Comparison of ENCODE assay signal across 1 cellular context in the genomic region with DNA sequence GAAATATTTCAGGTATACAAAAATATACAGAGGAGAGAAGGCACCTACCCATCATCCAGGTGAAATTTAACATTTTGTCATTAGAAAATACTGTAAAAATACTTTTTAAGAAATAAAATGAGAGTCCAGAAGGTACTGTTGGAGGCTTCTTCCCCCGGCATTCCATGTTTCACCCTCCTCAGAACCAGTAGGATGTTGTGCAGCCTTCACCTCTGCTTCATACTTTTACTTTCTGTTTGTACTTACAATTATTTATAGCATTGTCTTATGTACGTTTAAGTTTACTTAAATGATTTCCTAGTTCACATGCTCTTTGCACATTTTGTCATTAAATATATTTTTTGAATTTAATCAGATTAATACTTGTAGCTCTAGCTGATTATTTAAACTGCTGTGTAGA.
TF ChIP-seq lines count a peak whose summit lies in the region.

No MANE protein-coding gene starts in this region.

TF ChIP-seq in GM12878, 131 proteins besides CTCF, POLR2A, EP300 and RAD21 (continued from another document):
- TF ChIP-seq, protein P1, sequence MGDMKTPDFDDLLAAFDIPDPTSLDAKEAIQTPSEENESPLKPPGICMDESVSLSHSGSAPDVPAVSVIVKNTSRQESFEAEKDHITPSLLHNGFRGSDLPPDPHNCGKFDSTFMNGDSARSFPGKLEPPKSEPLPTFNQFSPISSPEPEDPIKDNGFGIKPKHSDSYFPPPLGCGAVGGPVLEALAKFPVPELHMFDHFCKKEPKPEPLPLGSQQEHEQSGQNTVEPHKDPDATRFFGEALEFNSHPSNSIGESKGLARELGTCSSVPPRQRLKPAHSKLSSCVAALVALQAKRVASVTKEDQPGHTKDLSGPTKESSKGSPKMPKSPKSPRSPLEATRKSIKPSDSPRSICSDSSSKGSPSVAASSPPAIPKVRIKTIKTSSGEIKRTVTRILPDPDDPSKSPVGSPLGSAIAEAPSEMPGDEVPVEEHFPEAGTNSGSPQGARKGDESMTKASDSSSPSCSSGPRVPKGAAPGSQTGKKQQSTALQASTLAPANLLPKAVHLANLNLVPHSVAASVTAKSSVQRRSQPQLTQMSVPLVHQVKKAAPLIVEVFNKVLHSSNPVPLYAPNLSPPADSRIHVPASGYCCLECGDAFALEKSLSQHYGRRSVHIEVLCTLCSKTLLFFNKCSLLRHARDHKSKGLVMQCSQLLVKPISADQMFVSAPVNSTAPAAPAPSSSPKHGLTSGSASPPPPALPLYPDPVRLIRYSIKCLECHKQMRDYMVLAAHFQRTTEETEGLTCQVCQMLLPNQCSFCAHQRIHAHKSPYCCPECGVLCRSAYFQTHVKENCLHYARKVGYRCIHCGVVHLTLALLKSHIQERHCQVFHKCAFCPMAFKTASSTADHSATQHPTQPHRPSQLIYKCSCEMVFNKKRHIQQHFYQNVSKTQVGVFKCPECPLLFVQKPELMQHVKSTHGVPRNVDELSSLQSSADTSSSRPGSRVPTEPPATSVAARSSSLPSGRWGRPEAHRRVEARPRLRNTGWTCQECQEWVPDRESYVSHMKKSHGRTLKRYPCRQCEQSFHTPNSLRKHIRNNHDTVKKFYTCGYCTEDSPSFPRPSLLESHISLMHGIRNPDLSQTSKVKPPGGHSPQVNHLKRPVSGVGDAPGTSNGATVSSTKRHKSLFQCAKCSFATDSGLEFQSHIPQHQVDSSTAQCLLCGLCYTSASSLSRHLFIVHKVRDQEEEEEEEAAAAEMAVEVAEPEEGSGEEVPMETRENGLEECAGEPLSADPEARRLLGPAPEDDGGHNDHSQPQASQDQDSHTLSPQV (IDR thresholded peaks at IDR 0.05) = no peak
- TF ChIP-seq LARP7 (IDR thresholded peaks at IDR 0.05) = no peak
- TF ChIP-seq SP1 (IDR thresholded peaks at IDR 0.05; ENCODE audit: low read depth, low read length) = no peak
- TF ChIP-seq HDGF (IDR thresholded peaks at IDR 0.05) = no peak
- no peak for TF ChIP-seq ZNF24 (IDR thresholded peaks at IDR 0.05)
- TF ChIP-seq, protein P2, sequence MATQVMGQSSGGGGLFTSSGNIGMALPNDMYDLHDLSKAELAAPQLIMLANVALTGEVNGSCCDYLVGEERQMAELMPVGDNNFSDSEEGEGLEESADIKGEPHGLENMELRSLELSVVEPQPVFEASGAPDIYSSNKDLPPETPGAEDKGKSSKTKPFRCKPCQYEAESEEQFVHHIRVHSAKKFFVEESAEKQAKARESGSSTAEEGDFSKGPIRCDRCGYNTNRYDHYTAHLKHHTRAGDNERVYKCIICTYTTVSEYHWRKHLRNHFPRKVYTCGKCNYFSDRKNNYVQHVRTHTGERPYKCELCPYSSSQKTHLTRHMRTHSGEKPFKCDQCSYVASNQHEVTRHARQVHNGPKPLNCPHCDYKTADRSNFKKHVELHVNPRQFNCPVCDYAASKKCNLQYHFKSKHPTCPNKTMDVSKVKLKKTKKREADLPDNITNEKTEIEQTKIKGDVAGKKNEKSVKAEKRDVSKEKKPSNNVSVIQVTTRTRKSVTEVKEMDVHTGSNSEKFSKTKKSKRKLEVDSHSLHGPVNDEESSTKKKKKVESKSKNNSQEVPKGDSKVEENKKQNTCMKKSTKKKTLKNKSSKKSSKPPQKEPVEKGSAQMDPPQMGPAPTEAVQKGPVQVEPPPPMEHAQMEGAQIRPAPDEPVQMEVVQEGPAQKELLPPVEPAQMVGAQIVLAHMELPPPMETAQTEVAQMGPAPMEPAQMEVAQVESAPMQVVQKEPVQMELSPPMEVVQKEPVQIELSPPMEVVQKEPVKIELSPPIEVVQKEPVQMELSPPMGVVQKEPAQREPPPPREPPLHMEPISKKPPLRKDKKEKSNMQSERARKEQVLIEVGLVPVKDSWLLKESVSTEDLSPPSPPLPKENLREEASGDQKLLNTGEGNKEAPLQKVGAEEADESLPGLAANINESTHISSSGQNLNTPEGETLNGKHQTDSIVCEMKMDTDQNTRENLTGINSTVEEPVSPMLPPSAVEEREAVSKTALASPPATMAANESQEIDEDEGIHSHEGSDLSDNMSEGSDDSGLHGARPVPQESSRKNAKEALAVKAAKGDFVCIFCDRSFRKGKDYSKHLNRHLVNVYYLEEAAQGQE (IDR thresholded peaks at IDR 0.05; ENCODE audit: low read depth, low read length) = no peak
- TF ChIP-seq WRNIP1 (IDR thresholded peaks at IDR 0.05; ENCODE audit: borderline replicate concordance, low read depth, low read length) = no peak
- TF ChIP-seq, protein P3, sequence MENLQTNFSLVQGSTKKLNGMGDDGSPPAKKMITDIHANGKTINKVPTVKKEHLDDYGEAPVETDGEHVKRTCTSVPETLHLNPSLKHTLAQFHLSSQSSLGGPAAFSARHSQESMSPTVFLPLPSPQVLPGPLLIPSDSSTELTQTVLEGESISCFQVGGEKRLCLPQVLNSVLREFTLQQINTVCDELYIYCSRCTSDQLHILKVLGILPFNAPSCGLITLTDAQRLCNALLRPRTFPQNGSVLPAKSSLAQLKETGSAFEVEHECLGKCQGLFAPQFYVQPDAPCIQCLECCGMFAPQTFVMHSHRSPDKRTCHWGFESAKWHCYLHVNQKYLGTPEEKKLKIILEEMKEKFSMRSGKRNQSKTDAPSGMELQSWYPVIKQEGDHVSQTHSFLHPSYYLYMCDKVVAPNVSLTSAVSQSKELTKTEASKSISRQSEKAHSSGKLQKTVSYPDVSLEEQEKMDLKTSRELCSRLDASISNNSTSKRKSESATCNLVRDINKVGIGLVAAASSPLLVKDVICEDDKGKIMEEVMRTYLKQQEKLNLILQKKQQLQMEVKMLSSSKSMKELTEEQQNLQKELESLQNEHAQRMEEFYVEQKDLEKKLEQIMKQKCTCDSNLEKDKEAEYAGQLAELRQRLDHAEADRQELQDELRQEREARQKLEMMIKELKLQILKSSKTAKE (IDR thresholded peaks at IDR 0.05; ENCODE audit: low read depth, poor library complexity, severe bottlenecking) = no peak
- no peak for TF ChIP-seq GABPA (IDR thresholded peaks at IDR 0.05; ENCODE audit: low read depth)
- TF ChIP-seq SREBF2 (IDR thresholded peaks at IDR 0.05; ENCODE audit: low read length) = no peak
- TF ChIP-seq, protein P4, sequence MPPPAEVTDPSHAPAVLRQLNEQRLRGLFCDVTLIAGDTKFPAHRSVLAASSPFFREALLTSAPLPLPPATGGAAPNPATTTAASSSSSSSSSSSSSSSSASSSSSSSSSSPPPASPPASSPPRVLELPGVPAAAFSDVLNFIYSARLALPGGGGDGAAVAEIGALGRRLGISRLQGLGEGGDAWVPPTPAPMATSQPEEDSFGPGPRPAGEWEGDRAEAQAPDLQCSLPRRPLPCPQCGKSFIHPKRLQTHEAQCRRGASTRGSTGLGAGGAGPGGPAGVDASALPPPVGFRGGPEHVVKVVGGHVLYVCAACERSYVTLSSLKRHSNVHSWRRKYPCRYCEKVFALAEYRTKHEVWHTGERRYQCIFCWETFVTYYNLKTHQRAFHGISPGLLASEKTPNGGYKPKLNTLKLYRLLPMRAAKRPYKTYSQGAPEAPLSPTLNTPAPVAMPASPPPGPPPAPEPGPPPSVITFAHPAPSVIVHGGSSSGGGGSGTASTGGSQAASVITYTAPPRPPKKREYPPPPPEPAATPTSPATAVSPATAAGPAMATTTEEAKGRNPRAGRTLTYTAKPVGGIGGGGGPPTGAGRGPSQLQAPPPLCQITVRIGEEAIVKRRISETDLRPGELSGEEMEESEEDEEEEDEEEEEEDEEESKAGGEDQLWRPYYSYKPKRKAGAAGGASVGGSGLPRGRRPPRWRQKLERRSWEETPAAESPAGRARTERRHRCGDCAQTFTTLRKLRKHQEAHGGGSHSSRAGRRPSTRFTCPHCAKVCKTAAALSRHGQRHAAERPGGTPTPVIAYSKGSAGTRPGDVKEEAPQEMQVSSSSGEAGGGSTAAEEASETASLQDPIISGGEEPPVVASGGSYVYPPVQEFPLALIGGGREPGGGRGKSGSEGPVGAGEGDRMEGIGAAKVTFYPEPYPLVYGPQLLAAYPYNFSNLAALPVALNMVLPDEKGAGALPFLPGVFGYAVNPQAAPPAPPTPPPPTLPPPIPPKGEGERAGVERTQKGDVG (CRISPR knock-in tag; IDR thresholded peaks at IDR 0.05) = no peak
- no peak for TF ChIP-seq ATF7 (IDR thresholded peaks at IDR 0.05; ENCODE audit: low read depth)
